1 cellular context compared by ENCODE assay signal in the genomic region with DNA sequence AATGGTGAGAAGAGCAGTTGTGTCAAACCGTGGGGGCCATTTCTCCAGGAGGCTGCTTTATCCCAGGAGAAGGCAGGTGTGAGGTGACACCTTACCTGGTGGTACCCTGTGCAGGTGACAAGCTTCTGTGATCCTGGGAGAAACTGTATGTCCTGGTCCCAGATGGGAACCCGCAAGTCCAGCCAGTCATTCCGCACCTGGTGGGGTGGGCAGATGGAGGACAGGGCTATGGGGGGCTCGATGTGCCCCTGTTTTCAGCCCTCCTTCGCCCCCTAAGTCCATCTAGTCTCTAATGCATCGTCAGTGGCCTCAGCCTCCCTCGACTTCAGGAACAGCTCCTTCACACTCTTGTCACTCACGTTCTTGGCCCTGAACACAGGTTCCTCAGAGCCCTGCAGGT.
A peak's percentile ranks its signal among the peaks of the same experiment; 100 is the strongest.
TF ChIP-seq lines count a peak whose summit lies in the region.

No MANE protein-coding gene starts in this region.

TF ChIP-seq in HepG2, 621 proteins besides CTCF, POLR2A, EP300 and RAD21:
- peak; percentile 47; the same call in 1 of the 2 replicates for TF ChIP-seq RBFOX2 (IDR thresholded peaks at IDR 0.05; ENCODE audit: low read depth, low read length)
- TF ChIP-seq, protein P1, sequence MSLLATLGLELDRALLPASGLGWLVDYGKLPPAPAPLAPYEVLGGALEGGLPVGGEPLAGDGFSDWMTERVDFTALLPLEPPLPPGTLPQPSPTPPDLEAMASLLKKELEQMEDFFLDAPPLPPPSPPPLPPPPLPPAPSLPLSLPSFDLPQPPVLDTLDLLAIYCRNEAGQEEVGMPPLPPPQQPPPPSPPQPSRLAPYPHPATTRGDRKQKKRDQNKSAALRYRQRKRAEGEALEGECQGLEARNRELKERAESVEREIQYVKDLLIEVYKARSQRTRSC (CRISPR knock-in tag; IDR thresholded peaks at IDR 0.05; ENCODE audit: low read depth), result no peak
